Comparison of ENCODE assay signal across 17 cellular contexts in genomic region chr10:130493446-130494198, GRCh38.
"Had no signal": no experiment of that assay in that cellular context is flagged by ENCODE, and none has a peak within 500 bp of the region (broad histone marks: within the 10 kb centered on the region; RNA-seq: fewer than 3 reads in every experiment).

No MANE protein-coding gene starts in this region.

- H3K36me3 Mint-ChIP-seq: activated naive CD8-positive, alpha-beta T cell treated with anti-CD3 and anti-CD28 coated beads for 36 hours; mesothelial cell of epicardium had no signal

- DNase-seq: activated CD4-positive, CD25-positive, alpha-beta regulatory T cell treated with anti-CD3 and anti-CD28 coated beads, Interleukin-2, amount 50 U/mL, for 72 hours; activated naive CD4-positive, alpha-beta T cell; activated naive CD8-positive, alpha-beta T cell treated with anti-CD3 and anti-CD28 coated beads for 36 hours; activated T-cell treated with anti-CD3 and anti-CD28 coated beads, Interleukin-2, amount 50 U/mL, for 1 hour; nucleus accumbens; stimulated activated CD4-positive, alpha-beta T cell treated with anti-CD3 and anti-CD28 coated beads, Interleukin-4, amount 100 ng/mL, for 24 hours; stimulated activated naive CD4-positive, alpha-beta T cell treated with Interleukin-2 at 50 U/mL for 16 hours had no signal

- H3K4me1 ChIP-seq: left lung, parathyroid adenoma, tibial artery had no signal

- H3K9me3 Mint-ChIP-seq: activated naive CD8-positive, alpha-beta T cell treated with anti-CD3 and anti-CD28 coated beads for 36 hours; central memory CD8-positive, alpha-beta T cell; mesothelial cell of epicardium; nephron had no signal

- ATAC-seq: left lung had no signal

- H3K4me1 Mint-ChIP-seq: activated naive CD8-positive, alpha-beta T cell treated with anti-CD3 and anti-CD28 coated beads for 36 hours; central memory CD8-positive, alpha-beta T cell had no signal

- H3K4me3 Mint-ChIP-seq: activated naive CD8-positive, alpha-beta T cell treated with anti-CD3 and anti-CD28 coated beads for 36 hours; central memory CD8-positive, alpha-beta T cell; mesothelial cell of epicardium; nephron had no signal

- H3K27ac Mint-ChIP-seq: activated naive CD8-positive, alpha-beta T cell treated with anti-CD3 and anti-CD28 coated beads for 36 hours; mesothelial cell of epicardium had no signal

- H3K27ac ChIP-seq: dorsolateral prefrontal cortex, epithelial cell of prostate, left lung, parathyroid adenoma, SK-N-MC, tibial artery, VCaP had no signal

- H3K9me3 ChIP-seq: left lung, tibial artery had no signal

- H3K27me3 ChIP-seq: tibial artery had no signal

- H3K36me3 ChIP-seq: left lung, tibial artery had no signal

- H3K27me3 Mint-ChIP-seq: activated naive CD8-positive, alpha-beta T cell treated with anti-CD3 and anti-CD28 coated beads for 36 hours; central memory CD8-positive, alpha-beta T cell had no signal

- H3K4me3 ChIP-seq: dorsolateral prefrontal cortex, left lung, SK-N-MC, tibial artery had no signal
